ENCODE assay signal across 24 cellular contexts in the genomic region with DNA sequence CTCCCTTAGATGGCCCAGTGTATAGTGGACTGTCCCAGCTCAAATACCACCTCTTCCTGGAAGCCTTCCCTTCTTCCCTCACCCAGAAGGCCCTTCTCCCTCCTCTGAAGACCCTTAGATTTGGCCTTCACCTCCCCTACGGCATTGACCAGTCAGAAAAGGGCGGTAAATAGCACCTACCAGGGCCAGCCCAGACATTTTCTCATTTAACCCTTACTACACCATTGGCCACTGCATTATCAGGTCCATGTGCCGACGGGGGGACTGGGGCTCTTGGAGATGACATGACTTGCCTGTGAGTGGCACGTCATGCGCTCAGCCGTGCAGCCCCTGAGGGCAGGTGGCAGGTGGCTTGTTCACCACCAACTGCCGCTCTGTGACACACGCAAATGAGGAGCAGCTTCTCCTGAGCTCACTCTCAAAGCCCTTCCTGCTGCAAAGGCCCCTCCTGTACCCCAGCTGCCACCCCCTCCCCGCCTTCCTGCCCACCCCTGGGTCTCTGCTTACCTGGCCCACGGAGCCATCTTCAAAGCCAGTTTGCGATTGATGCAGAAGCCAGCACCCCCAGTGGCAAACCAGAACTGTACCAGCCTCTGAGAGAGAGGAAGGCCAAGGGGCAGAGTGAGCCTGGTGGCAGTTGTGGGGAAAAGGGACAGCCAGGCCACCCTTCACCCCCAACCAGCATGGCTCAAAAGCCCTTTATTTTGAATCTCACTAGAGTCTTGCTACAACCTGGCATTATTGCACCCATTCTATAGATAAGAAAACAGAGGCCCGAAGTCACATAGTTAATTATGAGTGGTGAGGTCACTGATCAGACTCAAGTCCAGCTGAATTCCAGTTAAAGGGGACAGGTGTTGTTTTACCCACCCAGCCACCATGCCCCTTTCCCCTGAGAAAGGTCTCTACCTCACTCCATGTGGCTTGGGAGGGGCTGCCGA. TPM values are rescaled to one million over a fixed set of nuclear protein-coding genes. Genes with fewer than 3 reads are reported as not detected.
DNase-seq lines count a peak whose midpoint lies in the region; ATAC-seq and TF ChIP-seq lines count a peak whose summit lies in the region.
"Had no signal": no experiment of that assay in that cellular context is flagged by ENCODE, and none has a peak within 500 bp of the region (broad histone marks: within the 10 kb centered on the region; RNA-seq: fewer than 3 reads in every experiment).

No MANE protein-coding gene starts in this region.

- peaks cover 75% of the 10 kb centered on the region for H3K36me3 ChIP-seq in CD4-positive, alpha-beta memory T cell (ENCODE audit: insufficient read depth, low read length)

- H3K9me3 ChIP-seq in CD4-positive, alpha-beta memory T cell (ENCODE audit: control insufficient read depth in 1 of 2, low read length in 2 of 2): no peaks in the 10 kb centered on the region
- H3K9me3 ChIP-seq: SK-N-SH, upper lobe of left lung had no signal

- H3K27me3 Mint-ChIP-seq in CD4-positive, alpha-beta memory T cell: no peaks in the 10 kb centered on the region
- peaks cover 5% of the 10 kb centered on the region for H3K27me3 Mint-ChIP-seq in endothelial cell (ENCODE audit: unreplicated experiment)
- H3K27me3 Mint-ChIP-seq: activated CD4-positive, alpha-beta T cell treated with anti-CD3 and anti-CD28 coated beads, Interleukin-2, amount 10 ng/mL, durations not matched to agents 7 days and 5 days; central memory CD8-positive, alpha-beta T cell had no signal

- TF ChIP-seq CTCF in endothelial cell (IDR thresholded peaks at IDR 0.05; ENCODE audit: unreplicated experiment): no peak

- no peaks in the 10 kb centered on the region for H3K9me3 Mint-ChIP-seq in CD4-positive, alpha-beta memory T cell
- H3K9me3 Mint-ChIP-seq in endothelial cell (ENCODE audit: unreplicated experiment): no peaks in the 10 kb centered on the region
- H3K9me3 Mint-ChIP-seq: activated CD4-positive, alpha-beta T cell treated with anti-CD3 and anti-CD28 coated beads, Interleukin-2, amount 10 ng/mL, durations not matched to agents 7 days and 5 days; central memory CD8-positive, alpha-beta T cell; nephron; T-helper 2 cell treated with Interferon-gamma antibody and Interleukin-4, amounts not matched to agents 5 μg/mL and 100 μg/mL, for 36 hours had no signal

- POLR2A ChIA-PET in CD4-positive, alpha-beta memory T cell (lab: Charles Lee; ENCODE audit: partially characterized antibody): no interaction called here

- peak overlapping the region in 4 of 7 donors; percentile 58 to 84 (median 64) for H3K27ac Mint-ChIP-seq in CD4-positive, alpha-beta memory T cell
- peak overlapping the region; percentile 24 for H3K27ac Mint-ChIP-seq in endothelial cell (ENCODE audit: unreplicated experiment)
- H3K27ac Mint-ChIP-seq: activated CD4-positive, alpha-beta T cell treated with anti-CD3 and anti-CD28 coated beads, Interleukin-2, amount 10 ng/mL, durations not matched to agents 7 days and 5 days; nephron; T-helper 2 cell treated with Interferon-gamma antibody and Interleukin-4, amounts not matched to agents 5 μg/mL and 100 μg/mL, for 36 hours had no signal

- DNase-seq in NCI-H345 (lab: John Stamatoyannopoulos, UW) (peak; percentile 52), NCI-H345 treated with DMSO at 0.1 percent for 48 hours (lab: John Stamatoyannopoulos, UW; ENCODE audit: unreplicated experiment) (no peak), NCI-H69 (lab: John Stamatoyannopoulos, UW) (peak; percentile 48), endothelial cell (ENCODE audit: low spot score) (no peak), NCI-H1436 treated with DMSO at 0.1 percent for 48 hours (lab: John Stamatoyannopoulos, UW) (no peak), NCI-H1048 (lab: John Stamatoyannopoulos, UW) (no peak)
- DNase-seq in CD4-positive, alpha-beta memory T cell: peak in 1 of 5 donors; percentile 29
- DNase-seq: activated CD4-positive, alpha-beta T cell treated with anti-CD3 and anti-CD28 coated beads, Interleukin-2, amount 10 ng/mL, durations not matched to agents 7 days and 5 days; activated naive CD4-positive, alpha-beta T cell; left ventricle myocardium superior; midbrain; MM.1S; NCI-H1694 treated with DMSO at 0.1 percent for 48 hours; NK-92 treated with Interleukin-12 subunit alpha and Interleukin-12 subunit beta, amount 100 ng/mL, for 24 hours; right cardiac atrium; SK-N-SH; upper lobe of left lung; WERI-Rb-1 had no signal

- intact Hi-C loops in CD4-positive, alpha-beta memory T cell (cut with micrococcal nuclease): no loop called here

- no peaks in the 10 kb centered on the region for H3K27me3 ChIP-seq in CD4-positive, alpha-beta memory T cell (ENCODE audit: insufficient read depth, low read length)
- H3K27me3 ChIP-seq: upper lobe of left lung had no signal

- ATAC-seq in GM18517 (IDR thresholded peaks at IDR 0.05; ENCODE audit: unreplicated experiment): no peak
- ATAC-seq: left ventricle myocardium superior, right cardiac atrium had no signal

- peaks cover 32 to 76% of the 10 kb centered on the region in 2 donors for H3K36me3 Mint-ChIP-seq in CD4-positive, alpha-beta memory T cell
- peaks cover 12% of the 10 kb centered on the region for H3K36me3 Mint-ChIP-seq in endothelial cell (ENCODE audit: low read depth, unreplicated experiment)

- H3K4me1 ChIP-seq in CD4-positive, alpha-beta memory T cell (ENCODE audit: insufficient read depth, low read length): peaks cover 8% of the 10 kb centered on the region
- H3K4me1 ChIP-seq: parathyroid adenoma had no signal

- no peak overlapping the region for H3K4me3 Mint-ChIP-seq in CD4-positive, alpha-beta memory T cell
- no peak overlapping the region for H3K4me3 Mint-ChIP-seq in endothelial cell (ENCODE audit: unreplicated experiment)
- H3K4me3 Mint-ChIP-seq: activated CD4-positive, alpha-beta T cell treated with anti-CD3 and anti-CD28 coated beads, Interleukin-2, amount 10 ng/mL, durations not matched to agents 7 days and 5 days; central memory CD8-positive, alpha-beta T cell; nephron; T-helper 2 cell treated with Interferon-gamma antibody and Interleukin-4, amounts not matched to agents 5 μg/mL and 100 μg/mL, for 36 hours had no signal

- H3K4me1 Mint-ChIP-seq in CD4-positive, alpha-beta memory T cell: peaks cover 6 to 13% (median 11%) of the 10 kb centered on the region in 4 donors
- H3K4me1 Mint-ChIP-seq in endothelial cell (ENCODE audit: unreplicated experiment): peaks cover 6% of the 10 kb centered on the region
- H3K4me1 Mint-ChIP-seq: nephron had no signal

- no peak overlapping the region for H3K4me3 ChIP-seq in CD4-positive, alpha-beta memory T cell (ENCODE audit: low read length in 2 of 2)
- H3K4me3 ChIP-seq: upper lobe of left lung had no signal

- CTCF ChIA-PET in CD4-positive, alpha-beta memory T cell (lab: Charles Lee; ENCODE audit: partially characterized antibody): no interaction called here

- H3K27ac ChIP-seq in CD4-positive, alpha-beta memory T cell (ENCODE audit: low read depth, low read length): no peak overlapping the region
- H3K27ac ChIP-seq: epithelial cell of prostate, parathyroid adenoma, upper lobe of left lung, WERI-Rb-1 had no signal

RNA-seq across cellular contexts. Expression of a gene that starts 9.5 kb away (rescaled TPM):
- total RNA-seq in CD4-positive, alpha-beta memory T cell: 100 to 1,000 TPM; 213 to 218 TPM
- 100 to 1,000 TPM; 339 to 441 TPM for polyA plus RNA-seq in CD4-positive, alpha-beta memory T cell
- total RNA-seq in endothelial cell (ENCODE audit: unreplicated experiment): 75.4 TPM

RNA-seq across cellular contexts. Expression of a gene that starts 42.6 kb away (rescaled TPM):
- under 1 TPM; 0.42 to 0.61 TPM for total RNA-seq in CD4-positive, alpha-beta memory T cell
- polyA plus RNA-seq in CD4-positive, alpha-beta memory T cell: not detected
- total RNA-seq in endothelial cell (ENCODE audit: unreplicated experiment): 26.0 TPM
- total RNA-seq: activated CD4-positive, alpha-beta T cell treated with anti-CD3 and anti-CD28 coated beads, Interleukin-2, amount 10 ng/mL, durations not matched to agents 7 days and 5 days had no signal

RNA-seq across cellular contexts. Expression of a gene that starts 49.4 kb away (rescaled TPM):
- under 1 TPM; 0.32 to 0.55 TPM for total RNA-seq in CD4-positive, alpha-beta memory T cell
- polyA plus RNA-seq in CD4-positive, alpha-beta memory T cell: not detected
- total RNA-seq in endothelial cell (ENCODE audit: unreplicated experiment): 1.2 TPM

Comparison
In these comparisons a context has a peak if more than half of its experiments do, and no peak if none do; other contexts are left out.
1. DNase-seq: peak in NCI-H345 (single experiment) and NCI-H69 (single experiment); none in NCI-H345 treated with DMSO at 0.1 percent for 48 hours (single experiment), endothelial cell (single experiment), NCI-H1436 treated with DMSO at 0.1 percent for 48 hours (single experiment) and NCI-H1048 (single experiment).
2. RNA of a gene that starts 42.6 kb away (total RNA-seq): 26.0 TPM in endothelial cell (single experiment); 0.42 to 0.61 TPM in CD4-positive, alpha-beta memory T cell; every median in the first group is over 10 times any median in the second.